Comparison of ENCODE assay signal across 1 cellular context in the genomic region with DNA sequence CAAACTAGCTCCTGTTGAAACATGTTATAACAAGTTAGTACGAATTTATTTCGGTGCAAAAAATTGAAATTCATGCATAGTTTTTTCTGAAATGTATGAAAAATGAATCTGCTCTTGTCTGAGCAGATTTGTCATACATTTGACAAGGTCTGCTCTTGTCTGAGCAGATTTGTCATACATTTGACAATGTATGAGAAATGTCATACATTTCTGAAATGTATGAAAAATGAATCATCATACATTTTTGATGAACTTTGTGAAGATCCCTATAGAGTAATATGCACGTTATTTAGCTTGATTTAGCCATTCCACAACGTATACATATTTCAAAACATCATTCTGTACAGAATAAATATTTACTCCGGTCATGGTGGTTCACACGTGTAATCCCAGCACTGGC.
TF ChIP-seq lines count a peak whose summit lies in the region.

No MANE protein-coding gene starts in this region.

TF ChIP-seq in SK-N-SH treated with all-trans-retinoic acid at 6 μM for 48 hours, 23 proteins besides CTCF, POLR2A, EP300 and RAD21 (continued from another document):
- no peak for TF ChIP-seq RARB (CRISPR knock-in tag; IDR thresholded peaks at IDR 0.05)
- no peak for TF ChIP-seq CSDC2 (CRISPR knock-in tag; IDR thresholded peaks at IDR 0.05)
- TF ChIP-seq, protein P1, sequence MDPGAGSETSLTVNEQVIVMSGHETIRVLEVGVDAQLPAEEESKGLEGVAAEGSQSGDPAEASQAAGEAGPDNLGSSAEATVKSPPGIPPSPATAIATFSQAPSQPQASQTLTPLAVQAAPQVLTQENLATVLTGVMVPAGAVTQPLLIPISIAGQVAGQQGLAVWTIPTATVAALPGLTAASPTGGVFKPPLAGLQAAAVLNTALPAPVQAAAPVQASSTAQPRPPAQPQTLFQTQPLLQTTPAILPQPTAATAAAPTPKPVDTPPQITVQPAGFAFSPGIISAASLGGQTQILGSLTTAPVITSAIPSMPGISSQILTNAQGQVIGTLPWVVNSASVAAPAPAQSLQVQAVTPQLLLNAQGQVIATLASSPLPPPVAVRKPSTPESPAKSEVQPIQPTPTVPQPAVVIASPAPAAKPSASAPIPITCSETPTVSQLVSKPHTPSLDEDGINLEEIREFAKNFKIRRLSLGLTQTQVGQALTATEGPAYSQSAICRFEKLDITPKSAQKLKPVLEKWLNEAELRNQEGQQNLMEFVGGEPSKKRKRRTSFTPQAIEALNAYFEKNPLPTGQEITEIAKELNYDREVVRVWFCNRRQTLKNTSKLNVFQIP (CRISPR knock-in tag; IDR thresholded peaks at IDR 0.05; ENCODE audit: borderline replicate concordance, low read depth) = no peak
- TF ChIP-seq OSR1 (CRISPR knock-in tag; IDR thresholded peaks at IDR 0.05) = no peak
- no peak for TF ChIP-seq ZFP30 (CRISPR knock-in tag; IDR thresholded peaks at IDR 0.05)
- TF ChIP-seq ISL1 (CRISPR knock-in tag; IDR thresholded peaks at IDR 0.05) = no peak
- TF ChIP-seq ARNTL (CRISPR knock-in tag; IDR thresholded peaks at IDR 0.05; ENCODE audit: borderline replicate concordance, low read depth) = no peak
- TF ChIP-seq TCF4 (CRISPR knock-in tag; IDR thresholded peaks at IDR 0.05; ENCODE audit: borderline replicate concordance) = no peak
- no peak for TF ChIP-seq ESRRG (CRISPR knock-in tag; IDR thresholded peaks at IDR 0.05)
- no peak for TF ChIP-seq ZNF70 (CRISPR knock-in tag; IDR thresholded peaks at IDR 0.05)
- no peak for TF ChIP-seq ZFP3 (CRISPR knock-in tag; IDR thresholded peaks at IDR 0.05)
- no peak for TF ChIP-seq SNAI2 (CRISPR knock-in tag; IDR thresholded peaks at IDR 0.05)
- no peak for TF ChIP-seq TOX (CRISPR knock-in tag; IDR thresholded peaks at IDR 0.05; ENCODE audit: borderline replicate concordance)
- TF ChIP-seq, protein P2, sequence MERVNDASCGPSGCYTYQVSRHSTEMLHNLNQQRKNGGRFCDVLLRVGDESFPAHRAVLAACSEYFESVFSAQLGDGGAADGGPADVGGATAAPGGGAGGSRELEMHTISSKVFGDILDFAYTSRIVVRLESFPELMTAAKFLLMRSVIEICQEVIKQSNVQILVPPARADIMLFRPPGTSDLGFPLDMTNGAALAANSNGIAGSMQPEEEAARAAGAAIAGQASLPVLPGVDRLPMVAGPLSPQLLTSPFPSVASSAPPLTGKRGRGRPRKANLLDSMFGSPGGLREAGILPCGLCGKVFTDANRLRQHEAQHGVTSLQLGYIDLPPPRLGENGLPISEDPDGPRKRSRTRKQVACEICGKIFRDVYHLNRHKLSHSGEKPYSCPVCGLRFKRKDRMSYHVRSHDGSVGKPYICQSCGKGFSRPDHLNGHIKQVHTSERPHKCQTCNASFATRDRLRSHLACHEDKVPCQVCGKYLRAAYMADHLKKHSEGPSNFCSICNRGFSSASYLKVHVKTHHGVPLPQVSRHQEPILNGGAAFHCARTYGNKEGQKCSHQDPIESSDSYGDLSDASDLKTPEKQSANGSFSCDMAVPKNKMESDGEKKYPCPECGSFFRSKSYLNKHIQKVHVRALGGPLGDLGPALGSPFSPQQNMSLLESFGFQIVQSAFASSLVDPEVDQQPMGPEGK (CRISPR knock-in tag; IDR thresholded peaks at IDR 0.05; ENCODE audit: borderline replicate concordance) = no peak
- TF ChIP-seq ZNF565 (CRISPR knock-in tag; conservative IDR thresholded peaks at IDR 0.05; ENCODE audit: low read depth) = no peak
- no peak for TF ChIP-seq BACH2 (CRISPR knock-in tag; IDR thresholded peaks at IDR 0.05; ENCODE audit: borderline replicate concordance)
